In genomic region chr6:44925100-44925739, GRCh38 we compare ENCODE assay signal across 11 cellular contexts.
DNase-seq lines count a peak whose midpoint lies in the region; ATAC-seq and TF ChIP-seq lines count a peak whose summit lies in the region.
"Had no signal": no experiment of that assay in that cellular context is flagged by ENCODE, and none has a peak within 500 bp of the region (broad histone marks: within the 10 kb centered on the region; RNA-seq: fewer than 3 reads in every experiment).

No MANE protein-coding gene starts in this region.

- peaks cover 50% of the 10 kb centered on the region for H3K4me1 Mint-ChIP-seq in activated T-cell treated with anti-CD3 and anti-CD28 coated beads, Interleukin-2, amount 50 U/mL, for 24 hours (ENCODE audit: low read depth)
- H3K4me1 Mint-ChIP-seq in endodermal cell: peaks cover 5% of the 10 kb centered on the region
- H3K4me1 Mint-ChIP-seq: nephron had no signal

- intact Hi-C loops in body of pancreas (cut with DNase I): no loop called here

- H3K4me3 Mint-ChIP-seq in activated T-cell treated with anti-CD3 and anti-CD28 coated beads, Interleukin-2, amount 50 U/mL, for 24 hours: no peak overlapping the region
- H3K4me3 Mint-ChIP-seq in endodermal cell: no peak overlapping the region
- H3K4me3 Mint-ChIP-seq: nephron had no signal

- no peaks in the 10 kb centered on the region for H3K9me3 Mint-ChIP-seq in activated T-cell treated with anti-CD3 and anti-CD28 coated beads, Interleukin-2, amount 50 U/mL, for 24 hours
- H3K9me3 Mint-ChIP-seq in endodermal cell: no peaks in the 10 kb centered on the region
- H3K9me3 Mint-ChIP-seq: nephron had no signal

- TF ChIP-seq POLR2A in body of pancreas (IDR thresholded peaks at IDR 0.05): no peak

- no peak overlapping the region for H3K9ac ChIP-seq in endodermal cell (ENCODE audit: extremely low read depth, low read length, poor library complexity, severe bottlenecking)

- H3K36me3 Mint-ChIP-seq in activated T-cell treated with anti-CD3 and anti-CD28 coated beads, Interleukin-2, amount 50 U/mL, for 24 hours (ENCODE audit: low read depth): peaks cover 3% of the 10 kb centered on the region
- H3K36me3 Mint-ChIP-seq in endodermal cell (ENCODE audit: low read depth): no peaks in the 10 kb centered on the region

- DNase-seq in activated T-cell treated with anti-CD3 and anti-CD28 coated beads, Interleukin-2, amount 50 U/mL, for 24 hours: no peak
- DNase-seq in activated T-cell treated with anti-CD3 and anti-CD28 coated beads for 4 hours (no peak), NCI-H2227 treated with DMSO at 0.1 percent for 48 hours (lab: John Stamatoyannopoulos, UW) (peak; percentile 74), body of pancreas (peak in 1 of 4 donors; percentile 17), renal cortical epithelial cell (ENCODE audit: low read depth) (peak; percentile 62), endodermal cell (no peak)

- no peaks in the 10 kb centered on the region for H3K27me3 ChIP-seq in body of pancreas
- H3K27me3 ChIP-seq in endodermal cell (ENCODE audit: control insufficient read depth, insufficient read depth, low read length, poor library complexity, severe bottlenecking): no peaks in the 10 kb centered on the region

- H3K27ac Mint-ChIP-seq in activated T-cell treated with anti-CD3 and anti-CD28 coated beads, Interleukin-2, amount 50 U/mL, for 24 hours: peak overlapping the region; percentile 6
- H3K27ac Mint-ChIP-seq in endodermal cell: no peak overlapping the region
- H3K27ac Mint-ChIP-seq: nephron had no signal

- H3K36me3 ChIP-seq in body of pancreas (replicated peaks in 1 of 2; ENCODE audit: insufficient read depth in 1 of 2, low read depth in 2 of 2) (no peaks in the 10 kb centered on the region), endodermal cell (ENCODE audit: control insufficient read depth, insufficient read depth, low read length) (no peaks in the 10 kb centered on the region)
- H3K36me3 ChIP-seq: SJSA1 had no signal

- peak; percentile 65 for ATAC-seq in body of pancreas
- no peak for ATAC-seq in HG02973 (IDR thresholded peaks at IDR 0.05; ENCODE audit: unreplicated experiment)
- ATAC-seq in HG03175 (IDR thresholded peaks at IDR 0.05; ENCODE audit: unreplicated experiment): no peak

- H3K4me1 ChIP-seq in body of pancreas (peaks cover 22% of the 10 kb centered on the region), endodermal cell (ENCODE audit: control insufficient read depth, insufficient read depth, low read length) (peaks cover 3% of the 10 kb centered on the region)

- TF ChIP-seq CTCF in body of pancreas (IDR thresholded peaks at IDR 0.05) (no peak), endodermal cell (conservative IDR thresholded peaks at IDR 0.05) (no peak)

- H3K9me3 ChIP-seq in body of pancreas: no peaks in the 10 kb centered on the region
- H3K9me3 ChIP-seq in endodermal cell (ENCODE audit: control insufficient read depth, low read length): no peaks in the 10 kb centered on the region
- H3K9me3 ChIP-seq: Caco-2, SJSA1 had no signal

- H3K27me3 Mint-ChIP-seq in activated T-cell treated with anti-CD3 and anti-CD28 coated beads, Interleukin-2, amount 50 U/mL, for 24 hours: no peaks in the 10 kb centered on the region
- no peaks in the 10 kb centered on the region for H3K27me3 Mint-ChIP-seq in endodermal cell (ENCODE audit: insufficient read depth)

- no peak overlapping the region for H3K4me3 ChIP-seq in body of pancreas
- no peak overlapping the region for H3K4me3 ChIP-seq in endodermal cell (ENCODE audit: low read length)
- H3K4me3 ChIP-seq: SJSA1 had no signal

- WGBS in body of pancreas, 2 donors: 13% methylated on average over 1 of the region's 1 CpG
- 80 to 83% methylated on average over 1 of the region's 1 CpG for WGBS in endodermal cell (ENCODE audit: insufficient coverage in 1 of 2, insufficient read length in 1 of 2), 2 experiments

- H3K27ac ChIP-seq in body of pancreas (no peak overlapping the region), endodermal cell (ENCODE audit: low read depth, low read length) (no peak overlapping the region)
- H3K27ac ChIP-seq: SJSA1 had no signal

Comparison
In these comparisons a context has a peak if more than half of its experiments do, and no peak if none do; other contexts are left out.
1. DNase-seq: peak in NCI-H2227 treated with DMSO at 0.1 percent for 48 hours (single experiment) and renal cortical epithelial cell (single experiment); none in activated T-cell treated with anti-CD3 and anti-CD28 coated beads, Interleukin-2, amount 50 U/mL, for 24 hours (single experiment), activated T-cell treated with anti-CD3 and anti-CD28 coated beads for 4 hours (single experiment) and endodermal cell (single experiment).